In genomic region chr14:76784266-76784874, GRCh38 we compare ENCODE assay signal across 1 cellular context.
TF ChIP-seq lines count a peak whose summit lies in the region.

No MANE protein-coding gene starts in this region.

TF ChIP-seq in IMR-90, 13 proteins besides CTCF, POLR2A, EP300 and RAD21:
- no peak for TF ChIP-seq FOS (IDR thresholded peaks at IDR 0.05; ENCODE audit: low read depth, low read length)
- TF ChIP-seq CEBPB (IDR thresholded peaks at IDR 0.05; ENCODE audit: low read depth, low read length) = no peak
- TF ChIP-seq USF2 (IDR thresholded peaks at IDR 0.05; ENCODE audit: low read depth, low read length) = no peak
- no peak for TF ChIP-seq RFX5 (IDR thresholded peaks at IDR 0.05; ENCODE audit: low read depth, low read length)
- no peak for TF ChIP-seq MAZ (IDR thresholded peaks at IDR 0.05; ENCODE audit: borderline replicate concordance, low read depth, low read length)
- TF ChIP-seq SMC3 (IDR thresholded peaks at IDR 0.05; ENCODE audit: low read depth, low read length) = no peak
- no peak for TF ChIP-seq RCOR1 (IDR thresholded peaks at IDR 0.05; ENCODE audit: insufficient replicate concordance, low read length)
- no peak for TF ChIP-seq ELK1 (IDR thresholded peaks at IDR 0.05; ENCODE audit: borderline replicate concordance, low read depth, low read length)
- no peak for TF ChIP-seq CHD1 (IDR thresholded peaks at IDR 0.05; ENCODE audit: low read depth, low read length)
- TF ChIP-seq NFE2L2 (IDR thresholded peaks at IDR 0.05; ENCODE audit: low read depth, low read length) = no peak
- TF ChIP-seq MAFK (IDR thresholded peaks at IDR 0.05; ENCODE audit: low read depth, low read length) = no peak
- no peak for TF ChIP-seq BHLHE40 (IDR thresholded peaks at IDR 0.05; ENCODE audit: low read depth, low read length)
- TF ChIP-seq MXI1 (IDR thresholded peaks at IDR 0.05; ENCODE audit: borderline replicate concordance, low read depth, low read length) = no peak
